ENCODE assay signal across 8 cellular contexts in genomic region chr11:66593303-66593635, GRCh38. TPM values are rescaled to one million over a fixed set of nuclear protein-coding genes. Genes with fewer than 3 reads are reported as not detected.
DNase-seq lines count a peak whose midpoint lies in the region; ATAC-seq, FAIRE-seq and TF ChIP-seq lines count a peak whose summit lies in the region.

No MANE protein-coding gene starts in this region.

- no peaks in the 10 kb centered on the region for H3K36me3 ChIP-seq in GM12878 (ENCODE audit: control insufficient read depth in 2 of 2, insufficient read depth in 2 of 2, low read length in 1 of 2)
- H3K36me3 ChIP-seq in urinary bladder (ENCODE audit: insufficient read depth) = no peaks in the 10 kb centered on the region

- no peak for DNase-seq in GM12864 (ENCODE audit: low read depth)
- no peak for DNase-seq in GM12878 (ENCODE audit: low read depth, low spot score)
- DNase-seq in lower leg skin (ENCODE audit: low spot score in 2 of 2) = no peak
- no peak for DNase-seq in NCI-H446 treated with DMSO at 0.1 percent for 48 hours (lab: John Stamatoyannopoulos, UW)
- no peak for DNase-seq in NCI-H128 (lab: John Stamatoyannopoulos, UW; ENCODE audit: unreplicated experiment)
- DNase-seq in urothelium cell line (ENCODE audit: low spot score) = no peak

- in situ Hi-C loops in GM12878 (cut with MboI) = no loop called here

- TF ChIP-seq CTCF in GM12864 (IDR thresholded peaks at IDR 0.05; ENCODE audit: low read depth, low read length, missing control alignments) = no peak
- TF ChIP-seq CTCF in GM12878 (IDR thresholded peaks at IDR 0.05 in 2 of 3, conservative IDR thresholded peaks at IDR 0.05 in 1 of 3; ENCODE audit: control insufficient read depth in 2 of 3, extremely low read depth in 1 of 3, insufficient read depth in 1 of 3, low read depth in 3 of 3, low read length in 3 of 3) = no peak
- TF ChIP-seq CTCF in lower leg skin (IDR thresholded peaks at IDR 0.05) = no peak

- no peaks in the 10 kb centered on the region for H3K9me3 ChIP-seq in GM12878 (replicated peaks; ENCODE audit: control insufficient read depth, insufficient read depth, low read length)

- RAD21 ChIA-PET in GM12878 (lab: Charles Lee; ENCODE audit: unreplicated experiment) = interaction anchor here (1.1 to 3.3 kb wide), 6 partner anchors 15 to 85 kb away, joined by 3 to 27 read pairs (median 4); partner anchors contain the start of genes RBM4 and RBM4B

- H3K27ac ChIP-seq in GM12878 (ENCODE audit: control insufficient read depth, insufficient read depth) (peak overlapping the region; percentile 62), urinary bladder (ENCODE audit: low read depth) (peak overlapping the region; percentile 89)

- H3K79me2 ChIP-seq in GM12878 (ENCODE audit: control insufficient read depth, insufficient read depth, low read length) = peaks cover 23% of the 10 kb centered on the region

- WGBS in GM12878 (ENCODE audit: insufficient coverage, insufficient replicate concordance, low lambda C conversion rate, missing lambda C conversion rate) = 2% methylated on average over 12 of the region's 12 CpGs
- 9 to 10% methylated on average over 12 of the region's 12 CpGs for WGBS in lower leg skin, 2 donors
- WGBS in urinary bladder = 7% methylated on average over 12 of the region's 12 CpGs

- H3K9ac ChIP-seq in GM12878 (ENCODE audit: control insufficient read depth, insufficient read depth, low read length) = peak overlapping the region; percentile 95

- TF ChIP-seq POLR2A in GM12878 (IDR thresholded peaks at IDR 0.05; ENCODE audit: low read depth, low read length) = no peak
- no peak for TF ChIP-seq POLR2A in lower leg skin (IDR thresholded peaks at IDR 0.05)

- peak; percentile 30 for ATAC-seq in HG03135 (IDR thresholded peaks at IDR 0.05; ENCODE audit: unreplicated experiment)
- ATAC-seq in GM12878 = peak; percentile 26

- TF ChIP-seq RAD21 in GM12878 (IDR thresholded peaks at IDR 0.05; ENCODE audit: insufficient read depth, low read depth, low read length) = no peak

- SMC1A ChIA-PET in GM12878 (lab: Charles Lee; ENCODE audit: uncharacterized antibody, unreplicated experiment) = interaction anchor here (0.9 to 4.2 kb wide), 6 partner anchors 12 to 85 kb away, joined by 3 to 19 read pairs (median 6); partner anchors contain the start of genes RBM14 and RBM4B

- H2AFZ ChIP-seq in GM12878 (ENCODE audit: control insufficient read depth, low read depth, low read length) = peak overlapping the region; percentile 91

- CTCF ChIA-PET in GM12878 (lab: Yijun Ruan, JAX) = interaction anchor here (1.1 to 7.7 kb wide), 10 partner anchors 13 to 85 kb away, joined by 3 to 75 read pairs (median 8); partner anchors contain the start of genes CTSF, RBM4 and RBM4B

- intact Hi-C loops in GM12878 (cut with micrococcal nuclease; ENCODE audit: unreplicated experiment) = loop anchor here (2.0 to 5.0 kb wide), 2 partner anchors 24 to 84 kb away; partner anchors contain the start of genes RBM14 and RBM4B
- intact Hi-C loops in lower leg skin (cut with DNase I; ENCODE audit: low total_unique reads) = loop anchor here (10.0 kb wide), 1 partner anchor 82 kb away; the partner anchor contains the start of gene RBM4B

- no peaks in the 10 kb centered on the region for H4K20me1 ChIP-seq in GM12878 (ENCODE audit: control insufficient read depth, insufficient read depth)

- TSS peak; percentile 84 for BruUV-seq in GM12878 (replicated peaks; lab: Mats Ljungman, UMichigan)

- H3K4me1 ChIP-seq in GM12878 (ENCODE audit: control insufficient read depth, insufficient read depth, low read length) (peaks cover 13% of the 10 kb centered on the region), urinary bladder (ENCODE audit: insufficient read depth) (no peaks in the 10 kb centered on the region)

- no peak for TF ChIP-seq EP300 in GM12878 (IDR thresholded peaks at IDR 0.05; ENCODE audit: borderline replicate concordance in 1 of 2, control insufficient read depth in 1 of 2, low read depth in 2 of 2, low read length in 2 of 2)

- H3K4me2 ChIP-seq in GM12878 (ENCODE audit: control insufficient read depth, insufficient read depth) = peak overlapping the region; percentile 97

- H3K4me3 ChIP-seq in GM12864 (ENCODE audit: low read depth, low read length) = peak overlapping the region; percentile 74
- H3K4me3 ChIP-seq in GM12878 = peak overlapping the region; percentile 85
- peak overlapping the region; percentile 78 for H3K4me3 ChIP-seq in lower leg skin (ENCODE audit: low read depth, poor library complexity, severe bottlenecking)
- peak overlapping the region; percentile 65 for H3K4me3 ChIP-seq in urinary bladder (ENCODE audit: low read depth, low read length)

- H3K27me3 ChIP-seq in GM12878 (replicated peaks in 1 of 2; ENCODE audit: control insufficient read depth in 2 of 2, insufficient read depth in 2 of 2, low read length in 1 of 2) = no peaks in the 10 kb centered on the region

- FAIRE-seq in GM12878 (lab: Jason Lieb, UNC) (peak; percentile 56), urothelium cell line (lab: Jason Lieb, UNC) (no peak)

- POLR2A ChIA-PET in GM12878 (lab: Charles Lee) = interaction anchor here (0.8 to 6.9 kb wide), 10 partner anchors 12 to 84 kb away, joined by 3 to 60 read pairs (median 4); partner anchors contain the start of genes RBM14, RBM4, RBM4B and ZDHHC24

RNA-seq across cellular contexts. Expression of gene CCS, which starts 0.3 kb away (rescaled TPM):
- 40.3 and 53.9 TPM in 2 replicates for total RNA-seq in GM12878 (2013; cell fraction: nucleolus; rRNA removed)
- 35.8 and 40.6 TPM in 2 replicates for total RNA-seq in GM12878 (2014; rRNA removed)
- total RNA-seq in GM12878 (2014; rRNA removed; fragmentation: Illumina TruSeq; extraction: Trizol) = 25.3 and 25.8 TPM in 2 replicates
- 33.8 and 35.3 TPM in 2 replicates for total RNA-seq in GM12878 (2021)
- 21.2 TPM for polyA plus RNA-seq in GM12878 (2011; ENCODE audit: low read depth)
- polyA plus RNA-seq in GM12878 (2011; rRNA removed) = 10.9 and 15.7 TPM in 2 replicates
- 22.9 and 31.7 TPM in 2 replicates for polyA plus RNA-seq in GM12878 (2011; cell fraction: cytosol; rRNA removed)
- 64.7 and 70.2 TPM in 2 replicates for polyA plus RNA-seq in GM12878 (2011; cell fraction: nucleus; rRNA removed)
- 47.0 and 47.3 TPM in 2 replicates for polyA plus RNA-seq in GM12878 (2012)
- 7.0 and 20.5 TPM in 2 replicates for polyA plus RNA-seq in GM12878 (2014; fragmentation: Illumina TruSeq; extraction: Trizol)
- polyA plus RNA-seq in GM12878 (2014; fragmentation: Nextera tagmentation; extraction: Ambion mirVana) = 1 to 10 TPM; 1.5 to 7.6 TPM
- polyA plus RNA-seq in GM12878 (2014; rRNA removed) = 44.2 and 46.6 TPM in 2 replicates
- 10 to 100 TPM; 41.9 to 44.1 TPM for polyA plus RNA-seq in GM12878 (2016; fragmentation: Nextera tagmentation; extraction: Ambion mirVana)
- polyA minus RNA-seq in GM12878 (2011; rRNA and poly(A)+ RNA removed) = 12.5 and 20.3 TPM in 2 replicates
- 11.5 and 13.1 TPM in 2 replicates for polyA minus RNA-seq in GM12878 (2011; cell fraction: cytosol; rRNA and poly(A)+ RNA removed)
- 8.3 and 14.5 TPM in 2 replicates for polyA minus RNA-seq in GM12878 (2011; cell fraction: nucleus; rRNA and poly(A)+ RNA removed)
- total RNA-seq in lower leg skin = 10 to 100 TPM; 13.7 to 24.2 (median 15.2) TPM
- total RNA-seq in urinary bladder = 31.7 TPM
- 64.7 TPM for polyA plus RNA-seq in urinary bladder

RNA-seq across cellular contexts. Expression of gene CCDC87, which starts 0.4 kb away (rescaled TPM):
- 0.98 and 1.3 TPM in 2 replicates for total RNA-seq in GM12878 (2013; cell fraction: nucleolus; rRNA removed)
- total RNA-seq in GM12878 (2014; rRNA removed) (0.17 TPM in 1 of 2 replicates, not detected in the other), GM12878 (2014; rRNA removed; fragmentation: Illumina TruSeq; extraction: Trizol) (0.09 TPM in 1 of 2 replicates, not detected in the other), GM12878 (2021) (0.08 and 0.13 TPM in 2 replicates), lower leg skin (under 1 TPM; 0.11 to 0.42 (median 0.25) TPM), urinary bladder (not detected)
- polyA plus RNA-seq in GM12878 (2011; ENCODE audit: low read depth) = not detected
- polyA plus RNA-seq in GM12878 (2011; rRNA removed) (0.04 TPM in 1 of 2 replicates, not detected in the other), GM12878 (2014; fragmentation: Illumina TruSeq; extraction: Trizol) (0.07 TPM in 1 of 2 replicates, not detected in the other), GM12878 (2014; fragmentation: Nextera tagmentation; extraction: Ambion mirVana) (under 1 TPM in 1 of 2 experiments, not detected in 1; 0.02 TPM), GM12878 (2014; rRNA removed) (not detected in 2 replicates), GM12878 (2016; fragmentation: Nextera tagmentation; extraction: Ambion mirVana) (under 1 TPM in 1 of 2 experiments, not detected in 1; 0.11 TPM), urinary bladder (0.43 TPM)
- polyA plus RNA-seq in GM12878 (2011; cell fraction: cytosol; rRNA removed) = 0.02 and 0.09 TPM in 2 replicates
- 0.15 and 0.23 TPM in 2 replicates for polyA plus RNA-seq in GM12878 (2011; cell fraction: nucleus; rRNA removed)
- 0.04 TPM in 1 of 2 replicates, not detected in the other for polyA plus RNA-seq in GM12878 (2012)
- polyA minus RNA-seq in GM12878 (2011; rRNA and poly(A)+ RNA removed) = 0.29 and 0.36 TPM in 2 replicates
- not detected in 2 replicates for polyA minus RNA-seq in GM12878 (2011; cell fraction: cytosol; rRNA and poly(A)+ RNA removed)
- 0.48 and 0.86 TPM in 2 replicates for polyA minus RNA-seq in GM12878 (2011; cell fraction: nucleus; rRNA and poly(A)+ RNA removed)

RNA-seq across cellular contexts. Expression of gene RBM14, which starts 23.2 kb away (rescaled TPM):
- 243 and 263 TPM in 2 replicates for total RNA-seq in GM12878 (2013; cell fraction: nucleolus; rRNA removed)
- total RNA-seq in GM12878 (2014; rRNA removed) (51.2 and 63.3 TPM in 2 replicates), GM12878 (2014; rRNA removed; fragmentation: Illumina TruSeq; extraction: Trizol) (30.6 and 34.4 TPM in 2 replicates), GM12878 (2021) (114 and 133 TPM in 2 replicates), lower leg skin (10 to 100 TPM; 35.8 to 47.4 (median 44.6) TPM), urinary bladder (49.9 TPM)
- 22.8 TPM for polyA plus RNA-seq in GM12878 (2011; ENCODE audit: low read depth)
- polyA plus RNA-seq in GM12878 (2011; rRNA removed) (18.1 and 29.0 TPM in 2 replicates), GM12878 (2014; fragmentation: Illumina TruSeq; extraction: Trizol) (33.3 and 34.4 TPM in 2 replicates), GM12878 (2014; fragmentation: Nextera tagmentation; extraction: Ambion mirVana) (10 to 100 TPM in 1 of 2 experiments, 1 to 10 TPM in 1; 5.4 to 16.1 TPM), GM12878 (2014; rRNA removed) (54.6 and 59.2 TPM in 2 replicates), GM12878 (2016; fragmentation: Nextera tagmentation; extraction: Ambion mirVana) (100 to 1,000 TPM; 138 to 140 TPM), urinary bladder (41.6 TPM)
- 47.4 and 54.9 TPM in 2 replicates for polyA plus RNA-seq in GM12878 (2011; cell fraction: cytosol; rRNA removed)
- 69.1 and 106 TPM in 2 replicates for polyA plus RNA-seq in GM12878 (2011; cell fraction: nucleus; rRNA removed)
- polyA plus RNA-seq in GM12878 (2012) = 39.7 and 50.2 TPM in 2 replicates
- 24.4 and 42.8 TPM in 2 replicates for polyA minus RNA-seq in GM12878 (2011; rRNA and poly(A)+ RNA removed)
- 30.7 and 36.0 TPM in 2 replicates for polyA minus RNA-seq in GM12878 (2011; cell fraction: cytosol; rRNA and poly(A)+ RNA removed)
- 45.9 and 78.7 TPM in 2 replicates for polyA minus RNA-seq in GM12878 (2011; cell fraction: nucleus; rRNA and poly(A)+ RNA removed)

RNA-seq across cellular contexts. Expression of gene CTSF, which starts 24.9 kb away (rescaled TPM):
- total RNA-seq in GM12878 (2013; cell fraction: nucleolus; rRNA removed) = 0.52 and 0.61 TPM in 2 replicates
- total RNA-seq in GM12878 (2014; rRNA removed) = 0.11 TPM in 1 of 2 replicates, not detected in the other
- 0.09 and 0.22 TPM in 2 replicates for total RNA-seq in GM12878 (2014; rRNA removed; fragmentation: Illumina TruSeq; extraction: Trizol)
- 0.29 and 0.33 TPM in 2 replicates for total RNA-seq in GM12878 (2021)
- 0.29 TPM for polyA plus RNA-seq in GM12878 (2011; ENCODE audit: low read depth)
- 0.24 and 0.30 TPM in 2 replicates for polyA plus RNA-seq in GM12878 (2011; rRNA removed)
- polyA plus RNA-seq in GM12878 (2011; cell fraction: cytosol; rRNA removed) = 0.33 and 0.47 TPM in 2 replicates
- 2.5 and 4.2 TPM in 2 replicates for polyA plus RNA-seq in GM12878 (2011; cell fraction: nucleus; rRNA removed)
- 0.81 and 1.3 TPM in 2 replicates for polyA plus RNA-seq in GM12878 (2012)
- not detected in 2 replicates for polyA plus RNA-seq in GM12878 (2014; fragmentation: Illumina TruSeq; extraction: Trizol)
- not detected for polyA plus RNA-seq in GM12878 (2014; fragmentation: Nextera tagmentation; extraction: Ambion mirVana)
- 0.05 and 0.41 TPM in 2 replicates for polyA plus RNA-seq in GM12878 (2014; rRNA removed)
- under 1 TPM in 1 of 2 experiments, not detected in 1; 0.15 TPM for polyA plus RNA-seq in GM12878 (2016; fragmentation: Nextera tagmentation; extraction: Ambion mirVana)
- polyA minus RNA-seq in GM12878 (2011; rRNA and poly(A)+ RNA removed) = 0.52 and 1.0 TPM in 2 replicates
- polyA minus RNA-seq in GM12878 (2011; cell fraction: cytosol; rRNA and poly(A)+ RNA removed) = not detected in 2 replicates
- 1.2 TPM in 1 of 2 replicates, not detected in the other for polyA minus RNA-seq in GM12878 (2011; cell fraction: nucleus; rRNA and poly(A)+ RNA removed)
- 100 to 1,000 TPM in 2 of 4 donors, 10 to 100 TPM in 2; 96.4 to 120 (median 103) TPM for total RNA-seq in lower leg skin
- total RNA-seq in urinary bladder = 22.8 TPM
- 92.1 TPM for polyA plus RNA-seq in urinary bladder

RNA-seq across cellular contexts. Expression of gene RBM4, which starts 45.2 kb away (rescaled TPM):
- total RNA-seq in GM12878 (2013; cell fraction: nucleolus; rRNA removed) = 142 and 143 TPM in 2 replicates
- total RNA-seq in GM12878 (2014; rRNA removed) (98.9 and 105 TPM in 2 replicates), GM12878 (2014; rRNA removed; fragmentation: Illumina TruSeq; extraction: Trizol) (107 and 108 TPM in 2 replicates), GM12878 (2021) (112 and 130 TPM in 2 replicates), lower leg skin (10 to 100 TPM; 59.2 to 96.6 (median 76.0) TPM), urinary bladder (96.0 TPM)
- 132 TPM for polyA plus RNA-seq in GM12878 (2011; ENCODE audit: low read depth)
- polyA plus RNA-seq in GM12878 (2011; rRNA removed) (170 and 175 TPM in 2 replicates), GM12878 (2014; fragmentation: Illumina TruSeq; extraction: Trizol) (115 and 121 TPM in 2 replicates), GM12878 (2014; fragmentation: Nextera tagmentation; extraction: Ambion mirVana) (100 to 1,000 TPM; 163 to 224 TPM), GM12878 (2014; rRNA removed) (128 and 135 TPM in 2 replicates), GM12878 (2016; fragmentation: Nextera tagmentation; extraction: Ambion mirVana) (100 to 1,000 TPM; 141 to 144 TPM), urinary bladder (108 TPM)
- polyA plus RNA-seq in GM12878 (2011; cell fraction: cytosol; rRNA removed) = 143 and 169 TPM in 2 replicates
- polyA plus RNA-seq in GM12878 (2011; cell fraction: nucleus; rRNA removed) = 132 and 151 TPM in 2 replicates
- 111 and 127 TPM in 2 replicates for polyA plus RNA-seq in GM12878 (2012)
- 132 and 251 TPM in 2 replicates for polyA minus RNA-seq in GM12878 (2011; rRNA and poly(A)+ RNA removed)
- polyA minus RNA-seq in GM12878 (2011; cell fraction: cytosol; rRNA and poly(A)+ RNA removed) = 37.8 and 46.9 TPM in 2 replicates
- polyA minus RNA-seq in GM12878 (2011; cell fraction: nucleus; rRNA and poly(A)+ RNA removed) = 55.6 and 83.2 TPM in 2 replicates
